ENCODE assay signal across 9 cellular contexts in genomic region chr5:14204785-14205321, GRCh38.
DNase-seq lines count a peak whose midpoint lies in the region; ATAC-seq, FAIRE-seq and TF ChIP-seq lines count a peak whose summit lies in the region.
"Had no signal": no experiment of that assay in that cellular context is flagged by ENCODE, and none has a peak within 500 bp of the region (broad histone marks: within the 10 kb centered on the region; RNA-seq: fewer than 3 reads in every experiment).

No MANE protein-coding gene starts in this region.

- H4K20me1 ChIP-seq in astrocyte (ENCODE audit: insufficient read depth, low read length) = peaks cover 35% of the 10 kb centered on the region

- peak overlapping the region; percentile 68 for H3K9ac ChIP-seq in astrocyte (ENCODE audit: low read length)

- CTCF ChIA-PET in activated CD4-positive, alpha-beta T cell treated with anti-CD3 and anti-CD28 coated beads for 36 hours (lab: Charles Lee) = no interaction called here

- FAIRE-seq in astrocyte (lab: Jason Lieb, UNC) = no peak

- H2AFZ ChIP-seq in astrocyte (ENCODE audit: low read depth, low read length) = no peak overlapping the region

- H3K4me3 Mint-ChIP-seq in IgD-negative memory B cell (peak overlapping the region; percentile 22 to 87 (median 72)), astrocyte (ENCODE audit: unreplicated experiment) (no peak overlapping the region)
- no peak overlapping the region for H3K4me3 Mint-ChIP-seq in activated CD4-positive, alpha-beta T cell treated with anti-CD3 and anti-CD28 coated beads for 36 hours
- H3K4me3 Mint-ChIP-seq: activated naive CD8-positive, alpha-beta T cell treated with anti-CD3 and anti-CD28 coated beads, Interleukin-2, amount 10 ng/mL, durations not matched to agents 7 days and 5 days had no signal

- H3K27me3 Mint-ChIP-seq in IgD-negative memory B cell (no peaks in the 10 kb centered on the region), astrocyte (ENCODE audit: low read depth, unreplicated experiment) (no peaks in the 10 kb centered on the region)
- H3K27me3 Mint-ChIP-seq in activated CD4-positive, alpha-beta T cell treated with anti-CD3 and anti-CD28 coated beads for 36 hours = peaks cover 4% of the 10 kb centered on the region

- POLR2A ChIA-PET in activated CD4-positive, alpha-beta T cell treated with anti-CD3 and anti-CD28 coated beads for 36 hours (lab: Charles Lee) = no interaction called here

- H3K4me1 Mint-ChIP-seq in IgD-negative memory B cell = peaks cover 63 to 73% (median 71%) of the 10 kb centered on the region in 3 donors
- H3K4me1 Mint-ChIP-seq in astrocyte (ENCODE audit: low read depth, unreplicated experiment) = peaks cover 84% of the 10 kb centered on the region
- H3K4me1 Mint-ChIP-seq in activated CD4-positive, alpha-beta T cell treated with anti-CD3 and anti-CD28 coated beads for 36 hours = peaks cover 12% of the 10 kb centered on the region

- ATAC-seq in thoracic aorta (ENCODE audit: insufficient number of reproducible peaks, low FRiP score, low read depth) (peak; percentile 50), HG03039 (IDR thresholded peaks at IDR 0.05; ENCODE audit: unreplicated experiment) (no peak), HG02870 (IDR thresholded peaks at IDR 0.05; ENCODE audit: unreplicated experiment) (no peak)
- no peak for ATAC-seq in activated CD4-positive, alpha-beta T cell treated with anti-CD3 and anti-CD28 coated beads for 36 hours

- H3K27ac Mint-ChIP-seq in IgD-negative memory B cell (peak overlapping the region; percentile 73 to 91 (median 82)), astrocyte (ENCODE audit: unreplicated experiment) (peak overlapping the region; percentile 90)
- no peak overlapping the region for H3K27ac Mint-ChIP-seq in activated CD4-positive, alpha-beta T cell treated with anti-CD3 and anti-CD28 coated beads for 36 hours
- H3K27ac Mint-ChIP-seq: activated naive CD8-positive, alpha-beta T cell treated with anti-CD3 and anti-CD28 coated beads, Interleukin-2, amount 10 ng/mL, durations not matched to agents 7 days and 5 days had no signal

- intact Hi-C loops in activated CD4-positive, alpha-beta T cell treated with anti-CD3 and anti-CD28 coated beads for 36 hours (cut with DNase I, micrococcal nuclease) = no loop called here

- H3K36me3 Mint-ChIP-seq in IgD-negative memory B cell (no peaks in the 10 kb centered on the region), astrocyte (ENCODE audit: low read depth, unreplicated experiment) (peaks cover 2% of the 10 kb centered on the region)
- H3K36me3 Mint-ChIP-seq in activated CD4-positive, alpha-beta T cell treated with anti-CD3 and anti-CD28 coated beads for 36 hours (ENCODE audit: low read depth) = no peaks in the 10 kb centered on the region
- H3K36me3 Mint-ChIP-seq: activated naive CD8-positive, alpha-beta T cell treated with anti-CD3 and anti-CD28 coated beads, Interleukin-2, amount 10 ng/mL, durations not matched to agents 7 days and 5 days had no signal

- peaks cover 98% of the 10 kb centered on the region for H3K79me2 ChIP-seq in astrocyte (ENCODE audit: insufficient read depth, low read length)

- H3K9me3 Mint-ChIP-seq in IgD-negative memory B cell (peaks cover 0 to 2% (median 0%) of the 10 kb centered on the region in 3 donors), astrocyte (ENCODE audit: unreplicated experiment) (no peaks in the 10 kb centered on the region)
- H3K9me3 Mint-ChIP-seq in activated CD4-positive, alpha-beta T cell treated with anti-CD3 and anti-CD28 coated beads for 36 hours (ENCODE audit: low read depth) = no peaks in the 10 kb centered on the region
- H3K9me3 Mint-ChIP-seq: activated naive CD8-positive, alpha-beta T cell treated with anti-CD3 and anti-CD28 coated beads, Interleukin-2, amount 10 ng/mL, durations not matched to agents 7 days and 5 days had no signal

- peaks cover 89% of the 10 kb centered on the region for H3K4me1 ChIP-seq in astrocyte (ENCODE audit: insufficient read depth, low read length)
- peaks cover 42 to 76% of the 10 kb centered on the region in 2 donors for H3K4me1 ChIP-seq in thoracic aorta (ENCODE audit: control insufficient read depth in 1 of 2, low read depth in 2 of 2)

- no peak for TF ChIP-seq CTCF in astrocyte (IDR thresholded peaks at IDR 0.05; ENCODE audit: insufficient read depth, low read depth, low read length)
- no peak for TF ChIP-seq CTCF in thoracic aorta (IDR thresholded peaks at IDR 0.05)

- peaks cover 4% of the 10 kb centered on the region for H3K36me3 ChIP-seq in astrocyte (ENCODE audit: insufficient read depth, low read length)
- no peaks in the 10 kb centered on the region for H3K36me3 ChIP-seq in thoracic aorta

- DNase-seq in Ammon's horn (ENCODE audit: low spot score) (peak; percentile 57), astrocyte (ENCODE audit: low read depth) (peak; percentile 85), kidney glomerular epithelial cell (lab: John Stamatoyannopoulos, UW) (peak; percentile 82), thoracic aorta (ENCODE audit: low spot score) (no peak)
- DNase-seq in activated CD4-positive, alpha-beta T cell treated with anti-CD3 and anti-CD28 coated beads for 36 hours = no peak
- DNase-seq: activated naive CD8-positive, alpha-beta T cell treated with anti-CD3 and anti-CD28 coated beads, Interleukin-2, amount 10 ng/mL, durations not matched to agents 7 days and 5 days had no signal

- peak overlapping the region; percentile 2 for H3K4me3 ChIP-seq in astrocyte (ENCODE audit: insufficient read depth, low read depth, low read length)
- H3K4me3 ChIP-seq in thoracic aorta = peak overlapping the region; percentile 49

- H3K4me2 ChIP-seq in astrocyte (ENCODE audit: low read length) = peak overlapping the region; percentile 73

- H3K9me3 ChIP-seq in astrocyte (ENCODE audit: insufficient read depth, low read depth, low read length) (no peaks in the 10 kb centered on the region), thoracic aorta (no peaks in the 10 kb centered on the region)

- peak overlapping the region; percentile 90 for H3K27ac ChIP-seq in astrocyte (ENCODE audit: low read depth, low read length)
- H3K27ac ChIP-seq in thoracic aorta = peak overlapping the region; percentile 28 to 39

- H3K27me3 ChIP-seq in astrocyte (ENCODE audit: insufficient read depth, low read length) (no peaks in the 10 kb centered on the region), thoracic aorta (replicated peaks; ENCODE audit: insufficient read depth) (no peaks in the 10 kb centered on the region)

Comparison
In these comparisons a context has a peak if more than half of its experiments do, and no peak if none do; other contexts are left out.
1. DNase-seq: peak in Ammon's horn (single experiment), astrocyte (single experiment) and kidney glomerular epithelial cell (single experiment); none in thoracic aorta (single experiment) and activated CD4-positive, alpha-beta T cell treated with anti-CD3 and anti-CD28 coated beads for 36 hours (single experiment).
2. H3K4me3 Mint-ChIP-seq: peak in IgD-negative memory B cell (4 of 4); none in astrocyte (single experiment) and activated CD4-positive, alpha-beta T cell treated with anti-CD3 and anti-CD28 coated beads for 36 hours (single experiment).